ENCODE assay signal across 8 cellular contexts in the genomic region with DNA sequence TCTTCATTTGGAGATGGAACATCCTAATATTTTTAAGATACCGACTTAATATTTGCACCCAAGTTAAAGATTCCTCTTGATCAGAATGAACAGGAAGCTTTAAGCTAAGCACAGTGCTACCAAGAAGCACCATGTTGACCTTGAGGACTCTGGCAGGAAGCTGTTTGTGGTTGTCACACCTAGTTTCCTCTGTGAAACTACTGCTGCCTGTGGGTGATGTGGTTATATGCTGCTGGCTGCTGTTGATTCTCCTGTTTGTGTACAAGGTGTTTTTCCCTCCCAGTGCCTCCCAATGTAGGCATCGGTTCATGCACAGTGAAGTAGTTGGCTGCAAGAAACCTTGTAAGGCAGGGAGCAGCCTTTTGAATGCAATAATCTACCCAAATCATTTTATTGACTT. TPM values are rescaled to one million over a fixed set of nuclear protein-coding genes. Genes with fewer than 3 reads are reported as not detected.
A peak's percentile ranks its signal among the peaks of the same experiment; 100 is the strongest.
DNase-seq lines count a peak whose midpoint lies in the region; ATAC-seq and TF ChIP-seq lines count a peak whose summit lies in the region.

No MANE protein-coding gene starts in this region.

- peak overlapping the region; percentile 85 for H3K27ac Mint-ChIP-seq in activated naive CD8-positive, alpha-beta T cell treated with anti-CD3 and anti-CD28 coated beads for 36 hours

- no peak overlapping the region for H2AFZ ChIP-seq in GM23248

- 98 to 100% methylated on average over 2 of the region's 2 CpGs for WGBS in GM23248 (ENCODE audit: low coverage in 1 of 2, low lambda C conversion rate in 2 of 2, missing lambda C conversion rate in 2 of 2), 2 experiments

- H3K4me3 ChIP-seq in GM23248: no peak overlapping the region

- no peaks in the 10 kb centered on the region for H3F3A ChIP-seq in GM23248 (ENCODE audit: insufficient read depth)

- H3K9me2 ChIP-seq in GM23248 (ENCODE audit: insufficient read depth): no peaks in the 10 kb centered on the region

- peak; percentile 69 for DNase-seq in activated naive CD8-positive, alpha-beta T cell treated with anti-CD3 and anti-CD28 coated beads for 36 hours
- peak; percentile 68 for DNase-seq in stimulated activated CD8-positive, alpha-beta memory T cell treated with anti-CD3 and anti-CD28 coated beads, Interleukin-4, amount 100 ng/mL, for 48 hours
- no peak for DNase-seq in NCI-H2029 (lab: John Stamatoyannopoulos, UW)
- DNase-seq in NCI-H128 (lab: John Stamatoyannopoulos, UW; ENCODE audit: unreplicated experiment): no peak
- DNase-seq in GM23248: no peak

- H3K4me1 ChIP-seq in GM23248 (ENCODE audit: insufficient read depth): no peaks in the 10 kb centered on the region

- peak; percentile 100 for ATAC-seq in GM18502 (IDR thresholded peaks at IDR 0.05; ENCODE audit: poor library complexity, unreplicated experiment)
- ATAC-seq in HG02642 (IDR thresholded peaks at IDR 0.05; ENCODE audit: poor library complexity, unreplicated experiment): peak; percentile 100

- in situ Hi-C loops in GM23248 (cut with MboI): no loop called here

- no peaks in the 10 kb centered on the region for H4K20me1 ChIP-seq in GM23248 (ENCODE audit: insufficient read depth)

- 0 out of 2 replicates have a peak, but pooled peaks have one; percentile 22 for TF ChIP-seq POLR2A in Raji (IDR thresholded peaks at IDR 0.05; ENCODE audit: insufficient read depth, low read depth, low read length)

- no peaks in the 10 kb centered on the region for H3K79me2 ChIP-seq in GM23248 (ENCODE audit: insufficient read depth)

- H3K27me3 ChIP-seq in GM23248 (replicated peaks; ENCODE audit: insufficient read depth): no peaks in the 10 kb centered on the region

- H3K4me2 ChIP-seq in GM23248 (ENCODE audit: unreplicated experiment): no peak overlapping the region

- H3K9me3 Mint-ChIP-seq in activated naive CD8-positive, alpha-beta T cell treated with anti-CD3 and anti-CD28 coated beads for 36 hours: no peaks in the 10 kb centered on the region

- no peaks in the 10 kb centered on the region for H3K9me3 ChIP-seq in GM23248 (ENCODE audit: low read depth)

- H3K4me1 Mint-ChIP-seq in activated naive CD8-positive, alpha-beta T cell treated with anti-CD3 and anti-CD28 coated beads for 36 hours: peaks cover 78% of the 10 kb centered on the region

- H3K27ac ChIP-seq in GM23248: no peak overlapping the region

- peak overlapping the region; percentile 73 for H3K4me3 Mint-ChIP-seq in activated naive CD8-positive, alpha-beta T cell treated with anti-CD3 and anti-CD28 coated beads for 36 hours

- no peaks in the 10 kb centered on the region for H3K27me3 Mint-ChIP-seq in activated naive CD8-positive, alpha-beta T cell treated with anti-CD3 and anti-CD28 coated beads for 36 hours

- H3K9ac ChIP-seq in GM23248: no peak overlapping the region

- peaks cover 37% of the 10 kb centered on the region for H3K36me3 ChIP-seq in GM23248 (ENCODE audit: low read depth)

- H3K36me3 Mint-ChIP-seq in activated naive CD8-positive, alpha-beta T cell treated with anti-CD3 and anti-CD28 coated beads for 36 hours: peaks cover 65% of the 10 kb centered on the region

RNA-seq across cellular contexts. Expression of gene RBL2, which starts 23.4 kb away (rescaled TPM):
- total RNA-seq in activated naive CD8-positive, alpha-beta T cell treated with anti-CD3 and anti-CD28 coated beads for 36 hours: 10 to 100 TPM; 48.3 to 49.2 TPM
- total RNA-seq in GM23248 (2014; rRNA removed; shearing (Covaris generic)): 42.0 and 44.5 TPM in 2 replicates
- polyA plus RNA-seq in GM23248 (2016; fragmentation: Nextera tagmentation; extraction: Ambion mirVana): 30.9 and 32.2 TPM in 2 replicates

RNA-seq across cellular contexts. Expression of gene AKTIP, which starts 45.3 kb away (rescaled TPM):
- 10 to 100 TPM; 26.6 to 27.1 TPM for total RNA-seq in activated naive CD8-positive, alpha-beta T cell treated with anti-CD3 and anti-CD28 coated beads for 36 hours
- total RNA-seq in GM23248 (2014; rRNA removed; shearing (Covaris generic)): 16.4 and 25.8 TPM in 2 replicates
- polyA plus RNA-seq in GM23248 (2016; fragmentation: Nextera tagmentation; extraction: Ambion mirVana): 23.7 and 25.5 TPM in 2 replicates

Comparison
In these comparisons a context has a peak if more than half of its experiments do, and no peak if none do; other contexts are left out.
1. DNase-seq: peak in activated naive CD8-positive, alpha-beta T cell treated with anti-CD3 and anti-CD28 coated beads for 36 hours (single experiment) and stimulated activated CD8-positive, alpha-beta memory T cell treated with anti-CD3 and anti-CD28 coated beads, Interleukin-4, amount 100 ng/mL, for 48 hours (single experiment); none in NCI-H2029 (single experiment), NCI-H128 (single experiment) and GM23248 (single experiment).